Comparison of ENCODE assay signal across 19 cellular contexts in genomic region chr1:231121533-231121932, GRCh38. TPM values are rescaled to one million over a fixed set of nuclear protein-coding genes. Genes with fewer than 3 reads are reported as not detected.
DNase-seq lines count a peak whose midpoint lies in the region; ATAC-seq, FAIRE-seq and TF ChIP-seq lines count a peak whose summit lies in the region.
"Had no signal": no experiment of that assay in that cellular context is flagged by ENCODE, and none has a peak within 500 bp of the region (broad histone marks: within the 10 kb centered on the region; RNA-seq: fewer than 3 reads in every experiment).

No MANE protein-coding gene starts in this region.

- TF ChIP-seq CTCF in K562 (IDR thresholded peaks at IDR 0.05 in 2 of 3, conservative IDR thresholded peaks at IDR 0.05 in 1 of 3; ENCODE audit: insufficient read depth in 2 of 3, low read depth in 1 of 3, low read length in 3 of 3) = no peak
- no peak for TF ChIP-seq CTCF in pancreas (IDR thresholded peaks at IDR 0.05)

- H3K4me1 ChIP-seq in K562 (replicated peaks in 1 of 2; ENCODE audit: control insufficient read depth in 2 of 2, insufficient read depth in 2 of 2, low read length in 2 of 2) (no peaks in the 10 kb centered on the region; a peak in 1 of 5 replicates), pancreas (no peaks in the 10 kb centered on the region)
- H3K4me1 ChIP-seq: BE2C, Peyer's patch, SJCRH30 had no signal

- peaks cover 7 to 20% of the 10 kb centered on the region in 2 experiments for H3K27me3 ChIP-seq in K562 (ENCODE audit: control insufficient read depth in 2 of 2, insufficient read depth in 2 of 2, low read length in 2 of 2)
- H3K27me3 ChIP-seq in pancreas = no peaks in the 10 kb centered on the region
- H3K27me3 ChIP-seq: BE2C, Peyer's patch, SJCRH30 had no signal

- no peaks in the 10 kb centered on the region for H3K9me1 ChIP-seq in K562 (ENCODE audit: control insufficient read depth, insufficient read depth, low read length)

- no peaks in the 10 kb centered on the region for H4K20me1 ChIP-seq in K562 (replicated peaks; ENCODE audit: control insufficient read depth, insufficient read depth, low read length)

- no peak overlapping the region for H3K27ac ChIP-seq in K562 (ENCODE audit: extremely low read depth, low read depth, low read length)
- H3K27ac ChIP-seq in pancreas = no peak overlapping the region
- H3K27ac ChIP-seq: Peyer's patch, SJCRH30 had no signal

- TF ChIP-seq EP300 in K562 (IDR thresholded peaks at IDR 0.05; ENCODE audit: low read length) = no peak

- TF ChIP-seq POLR2A in K562 (conservative IDR thresholded peaks at IDR 0.05) = no peak

- FAIRE-seq in G401.6 (lab: Jason Lieb, UNC) = peak; percentile 100
- no peak for FAIRE-seq in K562 (lab: Jason Lieb, UNC)
- FAIRE-seq in pancreas (lab: Jason Lieb, UNC) = peak; percentile 100
- FAIRE-seq: HTR-8/SVneo had no signal

- H3K9me3 ChIP-seq in K562 (replicated peaks; ENCODE audit: control insufficient read depth, insufficient read depth, low read depth, low read length) (no peaks in the 10 kb centered on the region), pancreas (no peaks in the 10 kb centered on the region)
- H3K9me3 ChIP-seq: BE2C had no signal

- no peak overlapping the region for H3K9ac ChIP-seq in K562 (ENCODE audit: insufficient read depth in 1 of 2, low read depth in 2 of 2, low read length in 2 of 2)

- CTCF ChIA-PET in K562 (lab: Yijun Ruan, JAX; ENCODE audit: low intra/inter-chr PET ratio) = no interaction called here

- ATAC-seq in K562 (no peak), pancreas (peak in 1 of 4 donors; percentile 70), HG02981 (IDR thresholded peaks at IDR 0.05; ENCODE audit: unreplicated experiment) (no peak)

- in situ Hi-C loops in K562 (cut with MboI) = no loop called here

- H3K79me2 ChIP-seq in K562 (ENCODE audit: control insufficient read depth, insufficient read depth, low read length) = no peaks in the 10 kb centered on the region

- no peak for TF ChIP-seq RAD21 in K562 (CRISPR knock-in tag; conservative IDR thresholded peaks at IDR 0.05 in 1 of 2, IDR thresholded peaks at IDR 0.05 in 1 of 2)

- H3K36me3 ChIP-seq in K562 (ENCODE audit: control insufficient read depth, insufficient read depth, low read length) = no peaks in the 10 kb centered on the region
- no peaks in the 10 kb centered on the region for H3K36me3 ChIP-seq in pancreas
- H3K36me3 ChIP-seq: BE2C, Peyer's patch, SJCRH30 had no signal

- WGBS in K562 (ENCODE audit: insufficient coverage, low coverage, missing lambda C conversion rate) = 7% methylated on average over 1 of the region's 1 CpG
- 87 to 97% methylated on average over 1 of the region's 1 CpG for WGBS in pancreas, 2 donors

- POLR2A ChIA-PET in K562 (lab: Yijun Ruan, JAX) = interaction anchor here (0.8 kb wide), 1 partner anchor 32 kb away, joined by 5 read pairs; no protein-coding TSS in a partner anchor

- no peak overlapping the region for H3K4me2 ChIP-seq in K562 (ENCODE audit: insufficient read depth, low read length)

- H3K4me3 ChIP-seq in K562 = no peak overlapping the region
- no peak overlapping the region for H3K4me3 ChIP-seq in pancreas
- H3K4me3 ChIP-seq: Peyer's patch, SJCRH30 had no signal

- no peak overlapping the region for H2AFZ ChIP-seq in K562 (ENCODE audit: low read depth, low read length)

- BruUV-seq in K562 (replicated peaks; lab: Mats Ljungman, UMichigan) = no TSS peak

- intact Hi-C loops in K562 (cut with micrococcal nuclease) (no loop called here), pancreas (cut with DNase I) (no loop called here)

- DNase-seq in NCI-H82 (lab: John Stamatoyannopoulos, UW) (peak; percentile 26), NCI-H82 treated with DMSO at 0.1 percent for 48 hours (lab: John Stamatoyannopoulos, UW; ENCODE audit: unreplicated experiment) (no peak), K562 (ENCODE audit: extremely low read depth in 1 of 4, low spot score in 3 of 4) (no peak), pancreas (no peak), NCI-H2081 (lab: John Stamatoyannopoulos, UW) (no peak)
- DNase-seq: BE2C, EL, H9, IMR-90, NCI-H1694, NCI-H2081 treated with DMSO at 0.1 percent for 48 hours, NCI-H69, Peyer's patch, SJCRH30, SW 1271, T-helper 2 cell had no signal

TF ChIP-seq in K562, 482 proteins besides CTCF, POLR2A, EP300 and RAD21:
- TF ChIP-seq ZNF507 (tag; conservative IDR thresholded peaks at IDR 0.05) = no peak
- TF ChIP-seq ZNF121 (CRISPR knock-in tag; conservative IDR thresholded peaks at IDR 0.05) = 0 out of 2 replicates have a peak, but pooled peaks have one; percentile 22
TF ChIP-seq in K562: peak in this region for 1.

RNA-seq across cellular contexts. Expression of gene TRIM67, which starts 40.3 kb away (rescaled TPM):
- total RNA-seq in K562 (2011; cell fraction: chromatin; rRNA removed; ENCODE audit: low replicate concordance) = 0.12 and 0.21 TPM in 2 replicates
- total RNA-seq in K562 (2011; cell fraction: nucleolus; rRNA removed) = under 0.01 and 0.13 TPM in 2 replicates
- 0.07 TPM in 1 of 2 replicates, not detected in the other for total RNA-seq in K562 (2011; cell fraction: nucleoplasm; rRNA removed)
- total RNA-seq in K562 (2014; rRNA removed) (0.24 and 0.59 TPM in 2 replicates), K562 (2014; rRNA removed; fragmentation: Illumina TruSeq; extraction: Trizol) (0.11 and 0.13 TPM in 2 replicates), K562 (2015; rRNA removed; fragmentation: Illumina TruSeq; extraction: Trizol) (0.33 and 0.34 TPM in 2 replicates), K562 (2021) (0.36 and 0.60 TPM in 2 replicates), pancreas (under 1 TPM; under 0.01 to 0.09 (median 0.04) TPM)
- polyA plus RNA-seq in K562 (2011; rRNA removed) (0.01 and 0.06 TPM in 2 replicates), K562 (2014; fragmentation: Illumina TruSeq; extraction: Trizol) (0.25 and 0.31 TPM in 2 replicates), K562 (2014; fragmentation: Nextera tagmentation; extraction: Ambion mirVana) (under 1 TPM; 0.04 TPM), K562 (2014; rRNA removed) (0.22 and 0.60 TPM in 2 replicates), pancreas (under 1 TPM; 0.05 to 0.08 TPM)
- polyA plus RNA-seq in K562 (2011; cell fraction: cytosol; rRNA removed) = 0.01 and 0.18 TPM in 2 replicates
- 0.03 and 0.26 TPM in 2 replicates for polyA plus RNA-seq in K562 (2011; cell fraction: nucleus; rRNA removed)
- polyA plus RNA-seq in K562 (2012) = 1.7 and 4.0 TPM in 2 replicates
- polyA minus RNA-seq in K562 (2011; rRNA and poly(A)+ RNA removed) = 0.04 TPM in 1 of 2 replicates, not detected in the other
- polyA minus RNA-seq in K562 (2011; cell fraction: cytosol; rRNA and poly(A)+ RNA removed) = 0.38 TPM in 1 of 2 replicates, not detected in the other
- polyA minus RNA-seq in K562 (2011; cell fraction: nucleus; rRNA and poly(A)+ RNA removed) = 0.11 and 0.13 TPM in 2 replicates
- total RNA-seq: H9, IMR-90, SJCRH30 had no signal
- polyA plus RNA-seq: IMR-90 had no signal
